8 cellular contexts compared by ENCODE assay signal in the genomic region with DNA sequence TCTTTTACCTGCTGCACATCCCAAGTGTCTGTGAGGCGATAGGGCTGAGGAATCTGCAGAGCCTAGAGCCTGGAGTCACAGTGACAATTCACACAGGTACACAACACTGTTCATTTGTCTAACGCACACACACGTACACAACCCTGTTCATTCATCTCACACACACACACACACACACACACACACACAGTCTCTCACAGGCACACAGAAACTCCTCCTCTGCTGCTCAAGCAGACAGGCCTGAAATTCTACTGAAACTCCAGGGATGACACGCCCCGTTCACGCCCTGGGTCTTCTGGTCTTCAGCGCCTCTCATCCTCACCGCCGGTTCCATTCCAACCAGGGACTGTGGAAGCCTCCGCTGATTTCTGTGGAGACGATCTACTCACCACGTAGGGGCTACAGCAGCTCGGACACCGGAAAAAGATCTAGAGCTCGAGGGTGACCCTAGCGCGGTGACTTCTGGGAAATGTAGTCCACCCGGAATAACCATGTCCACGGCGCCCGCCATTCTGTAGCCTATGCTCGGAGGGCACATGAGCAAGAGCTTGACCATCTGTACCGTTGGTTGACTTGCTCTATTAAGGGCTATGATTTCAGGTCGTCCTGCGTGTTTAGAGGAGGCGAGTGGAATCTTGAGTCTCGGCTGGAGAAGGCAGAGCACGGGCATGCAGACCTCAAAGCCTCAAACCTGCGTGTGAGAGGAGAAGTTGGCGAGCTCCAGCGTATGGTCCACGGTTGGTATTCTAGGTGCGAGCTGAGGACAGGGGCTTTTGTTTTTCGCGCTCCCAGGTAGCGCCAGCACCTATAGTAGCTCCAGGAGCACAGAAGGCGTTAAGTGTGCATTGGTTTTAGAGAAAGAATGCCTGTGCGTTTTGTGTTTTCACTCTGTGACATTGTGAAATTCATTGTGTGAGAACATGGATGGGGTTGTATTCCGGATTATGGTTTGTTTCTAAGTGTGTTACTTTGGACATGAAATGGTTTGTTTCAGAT. TPM values are rescaled to one million over a fixed set of nuclear protein-coding genes. Genes with fewer than 3 reads are reported as not detected.
DNase-seq lines count a peak whose midpoint lies in the region; ATAC-seq and TF ChIP-seq lines count a peak whose summit lies in the region.

No MANE protein-coding gene starts in this region.

- peak; percentile 40 for DNase-seq in NCI-H2029 (lab: John Stamatoyannopoulos, UW)
- peak; percentile 43 to 47 for DNase-seq in activated CD4-positive, alpha-beta T cell treated with anti-CD3 and anti-CD28 coated beads, Interleukin-2, amount 50 U/mL, for 4 hours
- DNase-seq in dorsolateral prefrontal cortex, result peak; percentile 77 to 92 (median 88)
- DNase-seq in left lobe of liver (ENCODE audit: low spot score), result peak; percentile 84
- DNase-seq in stimulated activated CD4-positive, alpha-beta T cell treated with anti-CD3 and anti-CD28 coated beads, Interleukin-1b, Interleukin-23, amount 100 ng/mL, for 24 hours (ENCODE audit: low read depth in 4 of 4, low spot score in 1 of 4), result peak; percentile 24 to 60 (median 55)
- DNase-seq in NCI-H345 treated with DMSO at 0.1 percent for 48 hours (lab: John Stamatoyannopoulos, UW; ENCODE audit: unreplicated experiment), result no peak

- peak overlapping the region; percentile 46 for H3K4me2 ChIP-seq in BLaER1

- H3K36me3 ChIP-seq in BLaER1, result no peaks in the 10 kb centered on the region

- TF ChIP-seq CTCF in dorsolateral prefrontal cortex (IDR thresholded peaks at IDR 0.05 in 54 of 56, conservative IDR thresholded peaks at IDR 0.05 in 2 of 56; ENCODE audit: low read depth in 1 of 56, partially characterized antibody in 56 of 56), result no peak

- 0 out of 2 replicates have a peak, but pooled peaks cover 4% of the 10 kb centered on the region for H3K4me1 ChIP-seq in BLaER1

- no peak overlapping the region for H3K9ac ChIP-seq in BLaER1

- intact Hi-C loops in dorsolateral prefrontal cortex (cut with DNase I), result no loop called here

- ATAC-seq in GM21390 (IDR thresholded peaks at IDR 0.05; ENCODE audit: unreplicated experiment), result peak; percentile 75
- ATAC-seq in left lobe of liver, result peak; percentile 100

- no peaks in the 10 kb centered on the region for H4K20me1 ChIP-seq in BLaER1

- H3K4me3 ChIP-seq in BLaER1 (peak overlapping the region; percentile 63), dorsolateral prefrontal cortex (peak overlapping the region; percentile 27 to 83 (median 65))

- H3K27ac ChIP-seq in BLaER1, result no peak overlapping the region
- peak overlapping the region in 9 of 59 donors; percentile 4 to 58 (median 45) for H3K27ac ChIP-seq in dorsolateral prefrontal cortex

- H3K27me3 ChIP-seq in BLaER1 (no peaks in the 10 kb centered on the region), dorsolateral prefrontal cortex (no peaks in the 10 kb centered on the region)

- H3K9me3 ChIP-seq in BLaER1, result peaks cover 79% of the 10 kb centered on the region

RNA-seq across cellular contexts. Expression of a gene that starts 17.9 kb away (rescaled TPM):
- total RNA-seq in dorsolateral prefrontal cortex (10 to 100 TPM in 102 of 120 experiments, 1 to 10 TPM in 18; 6.3 to 25.6 (median 13.6) TPM), left lobe of liver (0.40 TPM)

RNA-seq across cellular contexts. Expression of a gene that starts 33.4 kb away (rescaled TPM):
- 10 to 100 TPM in 77 of 120 experiments, 1 to 10 TPM in 43; 5.4 to 16.4 (median 10.9) TPM for total RNA-seq in dorsolateral prefrontal cortex
- 3.3 TPM for total RNA-seq in left lobe of liver

RNA-seq across cellular contexts. Expression of a gene that starts 49.3 kb away (rescaled TPM):
- total RNA-seq in dorsolateral prefrontal cortex (10 to 100 TPM in 118 of 120 experiments, 1 to 10 TPM in 2; 7.4 to 29.1 (median 15.2) TPM), left lobe of liver (2.9 TPM)
